ENCODE assay signal across 1 cellular context in genomic region chr5:135308752-135309151, GRCh38.
TF ChIP-seq lines count a peak whose summit lies in the region.

No MANE protein-coding gene starts in this region.

TF ChIP-seq in SK-N-SH treated with all-trans-retinoic acid at 6 μM for 48 hours, 23 proteins besides CTCF, POLR2A, EP300 and RAD21 (continued from another document):
- TF ChIP-seq PATZ1 (CRISPR knock-in tag; IDR thresholded peaks at IDR 0.05; ENCODE audit: borderline replicate concordance) (no peak), PPARA (CRISPR knock-in tag; IDR thresholded peaks at IDR 0.05; ENCODE audit: borderline replicate concordance) (no peak), CREB5 (CRISPR knock-in tag; IDR thresholded peaks at IDR 0.05; ENCODE audit: low read depth) (no peak), ISL1 (CRISPR knock-in tag; IDR thresholded peaks at IDR 0.05) (no peak), CSDC2 (CRISPR knock-in tag; IDR thresholded peaks at IDR 0.05) (no peak), RARB (CRISPR knock-in tag; IDR thresholded peaks at IDR 0.05) (no peak)
TF ChIP-seq in SK-N-SH treated with all-trans-retinoic acid at 6 μM for 48 hours: peak in this region for 0.
